ENCODE assay signal across 16 cellular contexts in the genomic region with DNA sequence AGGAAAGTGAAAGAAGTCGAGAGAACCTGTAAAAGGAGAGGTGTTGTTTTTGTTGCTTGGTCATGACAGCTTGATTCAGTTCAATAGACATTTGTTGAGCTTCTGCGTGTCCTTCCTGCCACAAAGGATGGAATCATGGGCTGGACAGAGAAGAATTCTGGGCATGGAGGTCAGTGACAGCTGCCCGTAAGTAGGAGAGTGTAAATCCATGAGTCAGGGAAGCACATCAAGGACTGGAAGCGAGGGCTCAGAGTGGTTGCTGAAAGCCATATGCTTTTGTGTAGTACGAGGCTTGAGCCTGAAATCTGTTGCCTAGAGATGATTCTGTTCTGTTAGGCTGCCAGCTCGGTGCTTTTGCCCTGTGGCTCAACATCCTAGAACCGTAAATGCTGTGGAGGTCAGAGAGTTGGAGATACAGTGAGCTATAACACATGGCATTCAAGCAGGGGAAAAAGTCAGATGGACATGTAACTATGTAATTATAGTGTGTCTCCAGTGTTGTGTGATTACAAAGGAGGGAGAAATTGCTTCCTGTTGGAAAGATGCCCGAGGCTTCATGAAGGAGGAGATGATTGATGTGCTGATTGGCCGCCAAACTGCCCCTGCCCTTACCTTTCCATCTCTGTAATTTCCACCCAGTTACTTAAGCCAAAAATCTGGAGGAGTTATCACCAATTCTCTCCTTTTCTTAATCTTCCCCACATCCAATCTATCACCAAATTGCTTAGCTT.
DNase-seq lines count a peak whose midpoint lies in the region; ATAC-seq, FAIRE-seq and TF ChIP-seq lines count a peak whose summit lies in the region.
"Had no signal": no experiment of that assay in that cellular context is flagged by ENCODE, and none has a peak within 500 bp of the region (broad histone marks: within the 10 kb centered on the region; RNA-seq: fewer than 3 reads in every experiment).

No MANE protein-coding gene starts in this region.

- peaks cover 11% of the 10 kb centered on the region for H3K4me1 Mint-ChIP-seq in activated T-cell treated with anti-CD3 and anti-CD28 coated beads, Interleukin-2, amount 50 U/mL, for 24 hours (ENCODE audit: low read depth)
- H3K4me1 Mint-ChIP-seq in activated T-cell treated with anti-CD3 and anti-CD28 coated beads, Interleukin-2, amount 50 U/mL, for 72 hours (ENCODE audit: low read depth): no peaks in the 10 kb centered on the region
- H3K4me1 Mint-ChIP-seq: naive B cell had no signal

- H3K9me3 ChIP-seq in body of pancreas (no peaks in the 10 kb centered on the region), small intestine (ENCODE audit: control insufficient read depth, low read depth) (no peaks in the 10 kb centered on the region)
- H3K9me3 ChIP-seq: left lung had no signal

- H3K27me3 ChIP-seq in body of pancreas (no peaks in the 10 kb centered on the region), small intestine (ENCODE audit: control insufficient read depth in 2 of 2, insufficient read depth in 2 of 2, low read length in 2 of 2) (peaks cover 0 to 2% of the 10 kb centered on the region in 2 donors)

- DNase-seq in activated T-cell treated with anti-CD3 and anti-CD28 coated beads, Interleukin-2, amount 50 U/mL, for 24 hours: no peak
- DNase-seq in activated T-cell treated with anti-CD3 and anti-CD28 coated beads, Interleukin-2, amount 50 U/mL, for 72 hours: no peak
- DNase-seq in NCI-H2081 (lab: John Stamatoyannopoulos, UW) (peak; percentile 88 to 96), body of pancreas (peak; percentile 15 to 35 (median 32)), small intestine (peak; percentile 49), GM12892 (ENCODE audit: insufficient read length) (no peak), retina (no peak)
- DNase-seq: DND-41; left lung; naive B cell; stimulated activated CD4-positive, alpha-beta T cell treated with anti-CD3 and anti-CD28 coated beads, Interleukin-2, amount 100 ng/mL, for 48 hours had no signal

- H3K4me1 ChIP-seq in body of pancreas (peaks cover 8% of the 10 kb centered on the region), small intestine (ENCODE audit: control insufficient read depth in 2 of 2, insufficient read depth in 1 of 2, low read depth in 1 of 2, low read length in 1 of 2) (no peaks in the 10 kb centered on the region)
- H3K4me1 ChIP-seq: left lung had no signal

- H3K27me3 Mint-ChIP-seq in activated T-cell treated with anti-CD3 and anti-CD28 coated beads, Interleukin-2, amount 50 U/mL, for 24 hours: no peaks in the 10 kb centered on the region
- H3K27me3 Mint-ChIP-seq in activated T-cell treated with anti-CD3 and anti-CD28 coated beads, Interleukin-2, amount 50 U/mL, for 72 hours (ENCODE audit: low read depth): no peaks in the 10 kb centered on the region

- no peak overlapping the region for H3K4me3 ChIP-seq in body of pancreas
- H3K4me3 ChIP-seq in small intestine (ENCODE audit: low read depth in 1 of 2, low read length in 2 of 2): no peak overlapping the region
- H3K4me3 ChIP-seq: left lung had no signal

- no peak for TF ChIP-seq CTCF in body of pancreas (IDR thresholded peaks at IDR 0.05)

- H3K27ac ChIP-seq in body of pancreas (no peak overlapping the region), small intestine (ENCODE audit: low read depth in 1 of 2, low read length in 1 of 2) (no peak overlapping the region)
- H3K27ac ChIP-seq: left lung had no signal

- no peak for TF ChIP-seq POLR2A in body of pancreas (IDR thresholded peaks at IDR 0.05)
- TF ChIP-seq POLR2A in GM12892 (IDR thresholded peaks at IDR 0.05; ENCODE audit: low read depth, low read length): no peak

- H3K27ac Mint-ChIP-seq in activated T-cell treated with anti-CD3 and anti-CD28 coated beads, Interleukin-2, amount 50 U/mL, for 24 hours: peak overlapping the region; percentile 13
- no peak overlapping the region for H3K27ac Mint-ChIP-seq in activated T-cell treated with anti-CD3 and anti-CD28 coated beads, Interleukin-2, amount 50 U/mL, for 72 hours
- H3K27ac Mint-ChIP-seq: activated naive CD4-positive, alpha-beta T cell treated with anti-CD3 and anti-CD28 coated beads, Interleukin-2, amount 50 U/mL, for 72 hours had no signal

- 25 to 29% methylated on average over 9 of the region's 9 CpGs for WGBS in body of pancreas, 2 donors
- 21 to 36% (median 35%) methylated on average over 9 of the region's 9 CpGs for WGBS in small intestine, 3 donors

- no peaks in the 10 kb centered on the region for H3K36me3 Mint-ChIP-seq in activated T-cell treated with anti-CD3 and anti-CD28 coated beads, Interleukin-2, amount 50 U/mL, for 24 hours (ENCODE audit: low read depth)
- H3K36me3 Mint-ChIP-seq in activated T-cell treated with anti-CD3 and anti-CD28 coated beads, Interleukin-2, amount 50 U/mL, for 72 hours (ENCODE audit: insufficient read depth in 2 of 2): no peaks in the 10 kb centered on the region
- H3K36me3 Mint-ChIP-seq: activated naive CD4-positive, alpha-beta T cell treated with anti-CD3 and anti-CD28 coated beads, Interleukin-2, amount 50 U/mL, for 72 hours; naive B cell had no signal

- H3K36me3 ChIP-seq in body of pancreas (replicated peaks in 1 of 2; ENCODE audit: insufficient read depth in 1 of 2, low read depth in 2 of 2) (no peaks in the 10 kb centered on the region), small intestine (ENCODE audit: control insufficient read depth in 2 of 2, insufficient read depth in 2 of 2, low read length in 2 of 2) (no peaks in the 10 kb centered on the region)
- H3K36me3 ChIP-seq: left lung had no signal

- intact Hi-C loops in body of pancreas (cut with DNase I): no loop called here

- no peak overlapping the region for H3K4me3 Mint-ChIP-seq in activated T-cell treated with anti-CD3 and anti-CD28 coated beads, Interleukin-2, amount 50 U/mL, for 24 hours
- no peak overlapping the region for H3K4me3 Mint-ChIP-seq in activated T-cell treated with anti-CD3 and anti-CD28 coated beads, Interleukin-2, amount 50 U/mL, for 72 hours
- H3K4me3 Mint-ChIP-seq: central memory CD8-positive, alpha-beta T cell; naive B cell had no signal

- no peak for ATAC-seq in activated T-cell treated with anti-CD3 and anti-CD28 coated beads, Interleukin-2, amount 50 U/mL, for 72 hours (replicated peaks in 1 of 2)
- ATAC-seq in body of pancreas (peak; percentile 62), GM19395 (IDR thresholded peaks at IDR 0.05; ENCODE audit: unreplicated experiment) (no peak)
- ATAC-seq: activated naive CD4-positive, alpha-beta T cell treated with anti-CD3 and anti-CD28 coated beads, Interleukin-2, amount 50 U/mL, for 72 hours; esophagus mucosa; left lung had no signal

- FAIRE-seq in small intestine (lab: Jason Lieb, UNC) (no peak), GM12892 (lab: Jason Lieb, UNC) (no peak)
- FAIRE-seq: GM12891 had no signal

- no peaks in the 10 kb centered on the region for H3K9me3 Mint-ChIP-seq in activated T-cell treated with anti-CD3 and anti-CD28 coated beads, Interleukin-2, amount 50 U/mL, for 24 hours
- H3K9me3 Mint-ChIP-seq in activated T-cell treated with anti-CD3 and anti-CD28 coated beads, Interleukin-2, amount 50 U/mL, for 72 hours: no peaks in the 10 kb centered on the region
- H3K9me3 Mint-ChIP-seq: central memory CD8-positive, alpha-beta T cell had no signal

Comparison
In these comparisons a context has a peak if more than half of its experiments do, and no peak if none do; other contexts are left out.
1. DNase-seq: peak in NCI-H2081 (2 of 2), body of pancreas (4 of 4) and small intestine (single experiment); none in activated T-cell treated with anti-CD3 and anti-CD28 coated beads, Interleukin-2, amount 50 U/mL, for 24 hours (single experiment), activated T-cell treated with anti-CD3 and anti-CD28 coated beads, Interleukin-2, amount 50 U/mL, for 72 hours (0 of 2), GM12892 (single experiment) and retina (single experiment).